20 cellular contexts compared by ENCODE assay signal in the genomic region with DNA sequence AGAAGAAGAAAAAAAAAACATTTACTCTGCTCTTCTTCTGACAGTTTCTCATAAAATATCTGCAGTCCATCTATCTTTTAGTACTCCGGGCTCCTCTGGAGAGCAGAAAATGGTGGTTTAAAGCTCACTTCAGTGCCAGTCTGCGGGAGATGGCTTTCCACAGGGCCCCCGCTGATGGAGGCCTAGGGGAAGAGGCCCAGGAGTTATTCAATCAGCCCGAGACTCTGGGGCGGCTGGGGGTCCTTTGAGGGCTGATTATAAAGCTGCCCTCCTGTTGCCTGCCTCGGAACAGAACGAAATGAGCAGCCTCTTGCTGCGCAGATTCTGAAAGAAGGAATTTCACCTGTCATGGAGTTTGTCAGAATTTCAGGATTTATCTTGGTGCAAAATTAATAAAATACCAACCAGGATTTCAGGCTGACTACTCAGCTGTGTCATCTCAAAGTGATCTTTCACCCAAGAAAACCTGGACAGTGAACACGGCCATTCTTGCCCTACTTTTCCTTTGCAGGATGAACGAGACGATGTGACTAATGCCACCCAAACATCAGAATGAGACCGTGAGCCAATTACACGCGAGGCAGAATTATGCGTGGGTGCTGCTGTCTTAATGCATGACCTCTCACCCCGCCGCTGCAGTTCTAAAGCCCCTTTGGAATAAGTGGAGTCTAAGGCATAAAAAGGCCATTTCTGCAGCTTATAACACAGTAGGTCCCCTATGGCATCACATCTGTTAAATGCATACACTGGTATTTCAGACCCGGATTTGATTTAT.
"Had no signal": no experiment of that assay in that cellular context is flagged by ENCODE, and none has a peak within 500 bp of the region (broad histone marks: within the 10 kb centered on the region; RNA-seq: fewer than 3 reads in every experiment).

No MANE protein-coding gene starts in this region.

- H3K36me3 ChIP-seq: left ventricle myocardium inferior, WERI-Rb-1 had no signal

- H3K27ac ChIP-seq: epithelial cell of prostate, foreskin keratinocyte, left ventricle myocardium inferior, tibial artery, WERI-Rb-1 had no signal

- H3K27ac Mint-ChIP-seq: activated naive CD8-positive, alpha-beta T cell; activated T-helper 1 cell treated with anti-CD3 and anti-CD28 coated beads, Interleukin-12 subunit alpha, Interleukin-12 subunit beta, Interleukin-2, Interleukin-4 antibody, amounts not matched to agents 30 ng/mL and 10 ng/mL and 1 ng/mL, durations not matched to agents 14 hours and 24 hours and 36 hours; dendritic cell treated with granulocyte-macrophage colony-stimulating factor and Interleukin-4, amounts not matched to agents 40 ng/mL and 50 ng/mL, for 4 days; effector memory CD8-positive, alpha-beta T cell; naive thymus-derived CD4-positive, alpha-beta T cell; T-helper 17 cell had no signal

- H3K27me3 Mint-ChIP-seq: activated naive CD8-positive, alpha-beta T cell; dendritic cell treated with granulocyte-macrophage colony-stimulating factor and Interleukin-4, amounts not matched to agents 40 ng/mL and 50 ng/mL, for 4 days; effector memory CD8-positive, alpha-beta T cell; T-helper 17 cell had no signal

- H3K4me1 Mint-ChIP-seq: naive thymus-derived CD4-positive, alpha-beta T cell; T-helper 17 cell had no signal

- H3K9me3 ChIP-seq: left ventricle myocardium inferior, tibial artery had no signal

- H3K9me3 Mint-ChIP-seq: activated T-helper 1 cell treated with anti-CD3 and anti-CD28 coated beads, Interleukin-12 subunit alpha, Interleukin-12 subunit beta, Interleukin-2, Interleukin-4 antibody, amounts not matched to agents 30 ng/mL and 10 ng/mL and 1 ng/mL, durations not matched to agents 14 hours and 24 hours and 36 hours; dendritic cell treated with granulocyte-macrophage colony-stimulating factor and Interleukin-4, amounts not matched to agents 40 ng/mL and 50 ng/mL, for 4 days; effector memory CD8-positive, alpha-beta T cell had no signal

- H3K36me3 Mint-ChIP-seq: activated naive CD8-positive, alpha-beta T cell; naive thymus-derived CD4-positive, alpha-beta T cell had no signal

- ATAC-seq: effector memory CD8-positive, alpha-beta T cell; foreskin keratinocyte; naive thymus-derived CD4-positive, alpha-beta T cell; T-helper 17 cell had no signal

- H3K27me3 ChIP-seq: foreskin keratinocyte, tibial artery had no signal

- DNase-seq: activated CD4-positive, alpha-beta T cell treated with anti-CD3 and anti-CD28 coated beads for 1 hour; activated CD4-positive, alpha-beta T cell treated with anti-CD3 and anti-CD28 coated beads, Interleukin-2, amount 50 U/mL, for 4 hours; activated gamma-delta T cell treated with Interleukin-2 at 50 U/mL for 16 hours; effector memory CD8-positive, alpha-beta T cell; foreskin keratinocyte; left ventricle myocardium inferior; mammary epithelial cell; naive thymus-derived CD4-positive, alpha-beta T cell; occipital lobe; stimulated activated CD4-positive, alpha-beta T cell treated with anti-CD3 and anti-CD28 coated beads, Interleukin-12 subunit alpha, Interleukin-12 subunit beta, amount 100 ng/mL, for 4 hours; stimulated activated CD4-positive, alpha-beta T cell treated with anti-CD3 and anti-CD28 coated beads, Interleukin-1b, Interleukin-23, amount 100 ng/mL, for 48 hours; stimulated activated CD8-positive, alpha-beta memory T cell treated with anti-CD3 and anti-CD28 coated beads, Interleukin-4, amount 100 ng/mL, for 48 hours; stimulated activated naive CD4-positive, alpha-beta T cell treated with Interleukin-2 at 50 U/mL for 16 hours; T-helper 17 cell; tibial artery; WERI-Rb-1 had no signal

- H3K4me3 Mint-ChIP-seq: activated naive CD8-positive, alpha-beta T cell; activated T-helper 1 cell treated with anti-CD3 and anti-CD28 coated beads, Interleukin-12 subunit alpha, Interleukin-12 subunit beta, Interleukin-2, Interleukin-4 antibody, amounts not matched to agents 30 ng/mL and 10 ng/mL and 1 ng/mL, durations not matched to agents 14 hours and 24 hours and 36 hours; dendritic cell treated with granulocyte-macrophage colony-stimulating factor and Interleukin-4, amounts not matched to agents 40 ng/mL and 50 ng/mL, for 4 days; effector memory CD8-positive, alpha-beta T cell; naive thymus-derived CD4-positive, alpha-beta T cell; T-helper 17 cell had no signal

- H3K4me3 ChIP-seq: left ventricle myocardium inferior, tibial artery had no signal

- H3K4me1 ChIP-seq: foreskin keratinocyte, tibial artery had no signal
